11 cellular contexts compared by ENCODE assay signal in the genomic region with DNA sequence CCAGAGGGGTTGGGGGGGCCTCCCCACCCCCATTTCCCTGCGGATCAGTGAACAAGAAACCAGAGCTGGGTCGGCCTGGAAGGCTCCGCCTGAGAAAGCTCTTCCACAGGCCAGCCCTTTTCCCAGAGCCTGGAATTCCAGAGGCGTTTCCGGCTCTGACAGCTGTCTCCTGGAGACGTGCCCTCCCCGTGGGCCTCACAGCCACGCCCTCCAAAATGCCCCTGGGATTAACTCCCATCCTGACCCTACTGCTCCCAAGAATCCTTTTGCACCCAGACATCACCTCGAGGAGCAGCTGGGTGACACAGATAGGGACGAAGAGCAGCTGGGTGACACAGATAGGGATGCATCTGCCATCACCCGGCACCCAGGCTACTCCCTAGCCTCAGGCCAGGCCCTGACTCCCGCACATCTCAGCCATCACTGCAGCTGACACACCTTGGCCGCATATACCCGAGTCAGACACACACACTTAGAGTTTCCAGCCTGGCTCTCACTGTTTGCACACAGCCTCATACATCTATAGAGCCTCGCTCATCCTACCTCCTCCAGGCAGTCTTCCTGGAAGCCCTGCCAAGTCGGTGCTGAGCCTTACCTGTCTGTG. TPM values are rescaled to one million over a fixed set of nuclear protein-coding genes. Genes with fewer than 3 reads are reported as not detected.
DNase-seq lines count a peak whose midpoint lies in the region; ATAC-seq and TF ChIP-seq lines count a peak whose summit lies in the region.
"Had no signal": no experiment of that assay in that cellular context is flagged by ENCODE, and none has a peak within 500 bp of the region (broad histone marks: within the 10 kb centered on the region; RNA-seq: fewer than 3 reads in every experiment).

No MANE protein-coding gene starts in this region.

- H3K27me3 ChIP-seq in esophagus squamous epithelium (no peaks in the 10 kb centered on the region), vagina (no peaks in the 10 kb centered on the region)

- H3K4me3 ChIP-seq in esophagus squamous epithelium (no peak overlapping the region), mucosa of descending colon (no peak overlapping the region), vagina (no peak overlapping the region)

- TF ChIP-seq CTCF in esophagus squamous epithelium (IDR thresholded peaks at IDR 0.05) (no peak), mucosa of descending colon (IDR thresholded peaks at IDR 0.05) (no peak), vagina (IDR thresholded peaks at IDR 0.05) (no peak)

- H3K36me3 ChIP-seq in esophagus squamous epithelium, result no peaks in the 10 kb centered on the region
- H3K36me3 ChIP-seq in mucosa of descending colon (ENCODE audit: low read depth), result no peaks in the 10 kb centered on the region
- H3K36me3 ChIP-seq in vagina, result no peaks in the 10 kb centered on the region

- intact Hi-C loops in esophagus squamous epithelium (cut with DNase I), result no loop called here
- intact Hi-C loops in mucosa of descending colon (cut with DNase I, micrococcal nuclease), result no loop called here
- intact Hi-C loops in vagina (cut with DNase I), result no loop called here

- peak overlapping the region; percentile 36 to 87 (median 60) for H3K27ac ChIP-seq in esophagus squamous epithelium
- peak overlapping the region; percentile 82 for H3K27ac ChIP-seq in vagina

- H3K9me3 ChIP-seq in esophagus squamous epithelium, result no peaks in the 10 kb centered on the region
- no peaks in the 10 kb centered on the region for H3K9me3 ChIP-seq in mucosa of descending colon
- H3K9me3 ChIP-seq in vagina, result no peaks in the 10 kb centered on the region

- H3K4me1 ChIP-seq in esophagus squamous epithelium (peaks cover 20 to 69% (median 42%) of the 10 kb centered on the region in 3 donors), mucosa of descending colon (ENCODE audit: low read depth) (peaks cover 18% of the 10 kb centered on the region), vagina (peaks cover 60% of the 10 kb centered on the region)

- TF ChIP-seq POLR2A in esophagus squamous epithelium (IDR thresholded peaks at IDR 0.05) (no peak), vagina (IDR thresholded peaks at IDR 0.05) (no peak)

- 22 to 49% methylated on average over 5 to 6 of the region's 16 CpGs for WGBS in esophagus squamous epithelium, 2 donors

- ATAC-seq in mucosa of descending colon, result peak; percentile 72
- ATAC-seq in HG02588 (IDR thresholded peaks at IDR 0.05; ENCODE audit: unreplicated experiment), result no peak

- peak; percentile 33 to 75 for DNase-seq in NCI-H524 (lab: John Stamatoyannopoulos, UW)
- DNase-seq in NCI-H524 treated with DMSO at 0.1 percent for 48 hours (lab: John Stamatoyannopoulos, UW), result no peak
- DNase-seq in esophagus squamous epithelium (lab: John Stamatoyannopoulos, UW), result no peak
- peak in 1 of 3 donors; percentile 64 for DNase-seq in mucosa of descending colon
- no peak for DNase-seq in vagina (ENCODE audit: extremely low spot score in 2 of 2)
- DNase-seq in NCI-H526 (lab: John Stamatoyannopoulos, UW), result no peak
- no peak for DNase-seq in activated gamma-delta T cell treated with Interleukin-2 at 50 U/mL for 16 hours
- DNase-seq: MV-4-11, T1000 had no signal

RNA-seq across cellular contexts. Expression of a gene that starts 7.6 kb away (rescaled TPM):
- total RNA-seq in esophagus squamous epithelium (10 to 100 TPM; 40.6 to 89.4 (median 53.8) TPM), mucosa of descending colon (10 to 100 TPM; 31.5 to 52.0 (median 48.2) TPM), vagina (46.2 TPM)

RNA-seq across cellular contexts. Expression of a gene that starts 27.2 kb away (rescaled TPM):
- total RNA-seq in esophagus squamous epithelium, result not detected
- 10 to 100 TPM; 10.7 to 93.5 (median 23.1) TPM for total RNA-seq in mucosa of descending colon
- not detected for total RNA-seq in vagina
- total RNA-seq: lung microvascular endothelial cell had no signal

RNA-seq across cellular contexts. Expression of a gene that starts 33.4 kb away (rescaled TPM):
- 10 to 100 TPM; 11.6 to 24.1 (median 20.9) TPM for total RNA-seq in esophagus squamous epithelium
- total RNA-seq in mucosa of descending colon, result 10 to 100 TPM; 43.3 to 74.1 (median 60.5) TPM
- 11.0 TPM for total RNA-seq in vagina

RNA-seq across cellular contexts. Expression of a gene that starts 56.0 kb away (rescaled TPM):
- 10 to 100 TPM; 32.2 to 54.3 (median 39.5) TPM for total RNA-seq in esophagus squamous epithelium
- total RNA-seq in mucosa of descending colon, result 10 to 100 TPM; 70.4 to 79.0 (median 74.3) TPM
- 45.7 TPM for total RNA-seq in vagina

Comparison
In these comparisons a context has a peak if more than half of its experiments do, and no peak if none do; other contexts are left out.
1. DNase-seq: peak in NCI-H524 (2 of 2); none in NCI-H524 treated with DMSO at 0.1 percent for 48 hours (single experiment), esophagus squamous epithelium (single experiment), vagina (0 of 2), NCI-H526 (0 of 2) and activated gamma-delta T cell treated with Interleukin-2 at 50 U/mL for 16 hours (single experiment).
2. RNA of a gene that starts 27.2 kb away (total RNA-seq): 10.7 to 93.5 TPM in mucosa of descending colon; not detected in esophagus squamous epithelium and not detected in vagina (single experiment); every median in the first group is over 4 times any median in the second.